Comparison of ENCODE assay signal across 12 cellular contexts in the genomic region with DNA sequence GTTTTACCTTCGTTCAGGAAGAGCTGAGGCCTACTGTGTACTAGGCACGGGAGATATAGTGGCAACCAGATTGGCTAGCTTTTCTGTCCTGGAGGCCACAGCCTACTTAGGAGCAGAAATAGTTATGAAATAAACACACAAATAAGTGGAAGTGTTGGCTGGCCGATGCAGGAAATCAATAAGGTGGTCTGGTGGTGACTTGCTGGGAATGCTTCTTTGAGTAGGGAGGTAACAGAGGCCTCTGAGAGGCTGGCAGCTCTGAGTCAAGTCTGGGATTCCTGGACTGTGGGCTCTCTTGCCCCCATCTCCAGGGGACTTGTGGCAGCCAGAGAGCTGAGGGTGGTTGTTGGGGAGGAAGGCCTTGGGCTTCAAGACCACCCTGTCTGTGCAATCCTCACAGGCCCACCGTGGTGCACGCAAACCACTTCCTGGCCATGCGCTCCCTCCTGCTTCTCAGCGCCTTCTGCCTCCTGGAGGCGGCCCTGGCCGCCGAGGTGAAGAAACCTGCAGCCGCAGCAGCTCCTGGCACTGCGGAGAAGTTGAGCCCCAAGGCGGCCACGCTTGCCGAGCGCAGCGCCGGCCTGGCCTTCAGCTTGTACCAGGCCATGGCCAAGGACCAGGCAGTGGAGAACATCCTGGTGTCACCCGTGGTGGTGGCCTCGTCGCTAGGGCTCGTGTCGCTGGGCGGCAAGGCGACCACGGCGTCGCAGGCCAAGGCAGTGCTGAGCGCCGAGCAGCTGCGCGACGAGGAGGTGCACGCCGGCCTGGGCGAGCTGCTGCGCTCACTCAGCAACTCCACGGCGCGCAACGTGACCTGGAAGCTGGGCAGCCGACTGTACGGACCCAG. TPM values are rescaled to one million over a fixed set of nuclear protein-coding genes. Genes with fewer than 3 reads are reported as not detected.
DNase-seq lines count a peak whose midpoint lies in the region; ATAC-seq and TF ChIP-seq lines count a peak whose summit lies in the region.
"Had no signal": no experiment of that assay in that cellular context is flagged by ENCODE, and none has a peak within 500 bp of the region (broad histone marks: within the 10 kb centered on the region; RNA-seq: fewer than 3 reads in every experiment).

No MANE protein-coding gene starts in this region.

- no peak for DNase-seq in activated naive CD4-positive, alpha-beta T cell treated with anti-CD3 and anti-CD28 coated beads, Interleukin-2, amount 50 U/mL, for 72 hours (ENCODE audit: low spot score in 2 of 2)
- DNase-seq in activated naive CD4-positive, alpha-beta T cell (lab: John Stamatoyannopoulos, UW), result no peak
- DNase-seq in mammary epithelial cell (no peak), lung (ENCODE audit: low spot score) (no peak), type B pancreatic cell (ENCODE audit: extremely low spot score, unreplicated experiment) (no peak), D341Med (ENCODE audit: low spot score) (no peak), head of caudate nucleus (no peak), T-helper 2 cell (no peak)
- DNase-seq: NCI-H187 treated with DMSO at 0.1 percent for 48 hours had no signal

- H3K27me3 Mint-ChIP-seq in type B pancreatic cell, result no peaks in the 10 kb centered on the region

- H3K4me3 Mint-ChIP-seq in type B pancreatic cell, result peak overlapping the region; percentile 58
- H3K4me3 Mint-ChIP-seq: CD14-positive monocyte; dendritic cell treated with granulocyte-macrophage colony-stimulating factor and Interleukin-4, amounts not matched to agents 40 ng/mL and 50 ng/mL, for 4 days had no signal

- BruUV-seq in mammary epithelial cell (replicated peaks; lab: Mats Ljungman, UMichigan), result no TSS peak

- no peak overlapping the region for H2AFZ ChIP-seq in mammary epithelial cell (ENCODE audit: low read depth, low read length)

- no peaks in the 10 kb centered on the region for H3K9me3 Mint-ChIP-seq in activated naive CD4-positive, alpha-beta T cell treated with anti-CD3 and anti-CD28 coated beads, Interleukin-2, amount 50 U/mL, for 72 hours
- H3K9me3 Mint-ChIP-seq in type B pancreatic cell, result no peaks in the 10 kb centered on the region
- H3K9me3 Mint-ChIP-seq: dendritic cell treated with granulocyte-macrophage colony-stimulating factor and Interleukin-4, amounts not matched to agents 40 ng/mL and 50 ng/mL, for 4 days had no signal

- peaks cover 35% of the 10 kb centered on the region for H3K4me1 ChIP-seq in mammary epithelial cell (ENCODE audit: insufficient read depth, low read length)
- H3K4me1 ChIP-seq in lung (ENCODE audit: control insufficient read depth in 2 of 2, insufficient read depth in 2 of 2, low read length in 2 of 2), result peaks cover 7 to 33% of the 10 kb centered on the region in 2 donors

- no peak overlapping the region for H3K9ac ChIP-seq in mammary epithelial cell (ENCODE audit: insufficient read depth, low read length)

- WGBS in mammary epithelial cell (ENCODE audit: low coverage, missing lambda C conversion rate), result 51% methylated on average over 14 of the region's 43 CpGs
- WGBS in lung, 2 donors, result 83 to 84% methylated on average over 43 of the region's 43 CpGs

- peaks cover 19% of the 10 kb centered on the region for H3K4me1 Mint-ChIP-seq in type B pancreatic cell (ENCODE audit: unreplicated experiment)

- H4K20me1 ChIP-seq in mammary epithelial cell (ENCODE audit: insufficient read depth, low read length), result peaks cover 3% of the 10 kb centered on the region

- H3K4me2 ChIP-seq in mammary epithelial cell (ENCODE audit: insufficient read depth, low read depth, low read length), result peak overlapping the region; percentile 88

- intact Hi-C loops in mammary epithelial cell (cut with micrococcal nuclease) (no loop called here), head of caudate nucleus (cut with DNase I) (no loop called here)

- TF ChIP-seq CTCF in mammary epithelial cell (conservative IDR thresholded peaks at IDR 0.05 in 1 of 2, IDR thresholded peaks at IDR 0.05 in 1 of 2; ENCODE audit: extremely low read depth in 1 of 2, insufficient read depth in 1 of 2, low read depth in 1 of 2, low read length in 2 of 2) (no peak), lung (IDR thresholded peaks at IDR 0.05; ENCODE audit: control extremely low read depth, extremely low read depth) (no peak), type B pancreatic cell (conservative IDR thresholded peaks at IDR 0.05) (no peak)

- ATAC-seq in activated naive CD4-positive, alpha-beta T cell treated with anti-CD3 and anti-CD28 coated beads, Interleukin-2, amount 50 U/mL, for 72 hours, result no peak
- ATAC-seq in lung (ENCODE audit: insufficient read depth, low FRiP score), result no peak
- ATAC-seq: left colon had no signal

- H3K79me2 ChIP-seq in mammary epithelial cell (ENCODE audit: insufficient read depth, low read length), result peaks cover 73% of the 10 kb centered on the region

- no peak overlapping the region for H3K4me3 ChIP-seq in mammary epithelial cell (replicated peaks in 1 of 3; ENCODE audit: insufficient read depth in 1 of 3, low read depth in 2 of 3, low read length in 3 of 3)
- H3K4me3 ChIP-seq in lung, result no peak overlapping the region

- dilution Hi-C loops in mammary epithelial cell (cut with HindIII; ENCODE audit: low sequenced_read_pairs), result no loop called here

- H3K27me3 ChIP-seq in mammary epithelial cell (ENCODE audit: insufficient read depth, low read length) (no peaks in the 10 kb centered on the region), lung (ENCODE audit: control insufficient read depth, insufficient read depth) (no peaks in the 10 kb centered on the region)

- peaks cover 27% of the 10 kb centered on the region for H3K36me3 ChIP-seq in mammary epithelial cell (ENCODE audit: insufficient read depth, low read length)
- H3K36me3 ChIP-seq in lung (ENCODE audit: control insufficient read depth in 2 of 2, insufficient read depth in 2 of 2, low read length in 2 of 2), result peaks cover 25 to 44% of the 10 kb centered on the region in 2 donors

- no peaks in the 10 kb centered on the region for H3K9me3 ChIP-seq in mammary epithelial cell (replicated peaks; ENCODE audit: insufficient read depth, low read length)
- H3K9me3 ChIP-seq in lung (ENCODE audit: control insufficient read depth in 2 of 2, insufficient read depth in 1 of 2, low read length in 1 of 2), result no peaks in the 10 kb centered on the region

- CTCF ChIA-PET in mammary epithelial cell (lab: Charles Lee; ENCODE audit: low non-redundant PET), result no interaction called here

- H3K27ac ChIP-seq in mammary epithelial cell (ENCODE audit: insufficient read depth, low read depth, low read length) (no peak overlapping the region), lung (ENCODE audit: low read depth in 1 of 2, low read length in 1 of 2) (peak overlapping the region; percentile 64 to 98)

- in situ Hi-C loops in mammary epithelial cell (cut with MboI; ENCODE audit: low sequenced_read_pairs in 2 of 2), result no loop called here

- peaks cover 0 to 8% of the 10 kb centered on the region in 2 donors for H3K36me3 Mint-ChIP-seq in activated naive CD4-positive, alpha-beta T cell treated with anti-CD3 and anti-CD28 coated beads, Interleukin-2, amount 50 U/mL, for 72 hours
- peaks cover 15% of the 10 kb centered on the region for H3K36me3 Mint-ChIP-seq in type B pancreatic cell

- H3K27ac Mint-ChIP-seq in activated naive CD4-positive, alpha-beta T cell treated with anti-CD3 and anti-CD28 coated beads, Interleukin-2, amount 50 U/mL, for 72 hours, result peak overlapping the region; percentile 30 to 89
- peak overlapping the region; percentile 57 for H3K27ac Mint-ChIP-seq in type B pancreatic cell
- H3K27ac Mint-ChIP-seq: CD14-positive monocyte; dendritic cell treated with granulocyte-macrophage colony-stimulating factor and Interleukin-4, amounts not matched to agents 40 ng/mL and 50 ng/mL, for 4 days had no signal

RNA-seq across cellular contexts. Expression of gene SERPINH1, which starts 4.1 kb away (rescaled TPM):
- total RNA-seq in activated naive CD4-positive, alpha-beta T cell treated with anti-CD3 and anti-CD28 coated beads, Interleukin-2, amount 50 U/mL, for 72 hours, result 10 to 100 TPM in 1 of 2 donors, 1 to 10 TPM in 1; 8.2 to 24.5 TPM
- total RNA-seq in mammary epithelial cell (100 to 1,000 TPM in 1 of 2 donors, 10 to 100 TPM in 1; 32.5 to 519 TPM), lung (100 to 1,000 TPM; 234 to 585 TPM), type B pancreatic cell (ENCODE audit: low replicate concordance) (151 and 229 TPM in 2 replicates)
- polyA plus RNA-seq in mammary epithelial cell (136 TPM), lung (100 to 1,000 TPM; 112 to 340 TPM)
- 118 TPM for polyA minus RNA-seq in mammary epithelial cell

RNA-seq across cellular contexts. Expression of gene GDPD5, which starts 40.4 kb away (rescaled TPM):
- total RNA-seq in activated naive CD4-positive, alpha-beta T cell treated with anti-CD3 and anti-CD28 coated beads, Interleukin-2, amount 50 U/mL, for 72 hours, result 10 to 100 TPM; 13.4 to 22.7 TPM
- 10 to 100 TPM in 1 of 2 donors, 1 to 10 TPM in 1; 9.5 to 13.3 TPM for total RNA-seq in mammary epithelial cell
- 4.4 TPM for polyA plus RNA-seq in mammary epithelial cell
- 5.9 TPM for polyA minus RNA-seq in mammary epithelial cell
- total RNA-seq in lung, result 10 to 100 TPM; 15.9 to 24.7 TPM
- 1 to 10 TPM; 6.2 to 8.2 TPM for polyA plus RNA-seq in lung
- 7.5 and 11.3 TPM in 2 replicates for total RNA-seq in type B pancreatic cell (ENCODE audit: low replicate concordance)
